1 cellular context compared by ENCODE assay signal in genomic region chr6:29016559-29017427, GRCh38.
TF ChIP-seq lines count a peak whose summit lies in the region.

No MANE protein-coding gene starts in this region.

TF ChIP-seq in H1, 55 proteins besides CTCF, POLR2A, EP300 and RAD21:
- TF ChIP-seq GABPA (IDR thresholded peaks at IDR 0.05; ENCODE audit: borderline replicate concordance, insufficient read depth, low read length) (no peak), HDAC2 (IDR thresholded peaks at IDR 0.05; ENCODE audit: borderline replicate concordance in 1 of 2, low read depth in 2 of 2, low read length in 2 of 2) (no peak), SIN3A (conservative IDR thresholded peaks at IDR 0.05 in 1 of 2, IDR thresholded peaks at IDR 0.05 in 1 of 2; ENCODE audit: low read depth in 1 of 2, low read length in 2 of 2) (peak; percentile 53 to 64; a peak in 1 of 4 replicates), SUZ12 (IDR thresholded peaks at IDR 0.05; ENCODE audit: low read length) (no peak), KDM4A (IDR thresholded peaks at IDR 0.05; ENCODE audit: low read depth, low read length, severe bottlenecking) (peak; percentile 78), JUN (IDR thresholded peaks at IDR 0.05; ENCODE audit: low read depth, low read length) (no peak), SRF (IDR thresholded peaks at IDR 0.05; ENCODE audit: low read depth, low read length) (no peak), YY1 (IDR thresholded peaks at IDR 0.05; ENCODE audit: low read depth, low read length) (peak; percentile 79; the same call in 1 of the 2 replicates), RXRA (IDR thresholded peaks at IDR 0.05; ENCODE audit: insufficient read depth, low read depth, low read length) (no peak), ZNF274 (IDR thresholded peaks at IDR 0.05; ENCODE audit: borderline replicate concordance, extremely low read depth, low read length) (no peak), CBX5 (IDR thresholded peaks at IDR 0.05; ENCODE audit: low read depth, low read length) (no peak), POU5F1 (IDR thresholded peaks at IDR 0.05; ENCODE audit: low read depth, low read length) (no peak), E2F6 (IDR thresholded peaks at IDR 0.05) (0 out of 2 replicates have a peak, but pooled peaks have one; percentile 23), EGR1 (IDR thresholded peaks at IDR 0.05; ENCODE audit: borderline replicate concordance, low read depth, low read length) (no peak), TAF1 (IDR thresholded peaks at IDR 0.05; ENCODE audit: low read depth, low read length) (peak; percentile 50; the same call in 1 of the 2 replicates), BRCA1 (IDR thresholded peaks at IDR 0.05; ENCODE audit: low read depth, low read length) (no peak), GTF2F1 (IDR thresholded peaks at IDR 0.05; ENCODE audit: borderline replicate concordance, low read depth, low read length) (no peak), SAP30 (IDR thresholded peaks at IDR 0.05; ENCODE audit: insufficient read depth, insufficient replicate concordance, low read length) (no peak), CREB1 (IDR thresholded peaks at IDR 0.05) (peak; percentile 27; the same call in 1 of the 2 replicates), TCF12 (IDR thresholded peaks at IDR 0.05; ENCODE audit: low read depth, low read length) (no peak), ASH2L (IDR thresholded peaks at IDR 0.05; ENCODE audit: low read length) (peak; percentile 48), SP2 (IDR thresholded peaks at IDR 0.05; ENCODE audit: low read length) (peak; percentile 57; the same call in 1 of the 2 replicates), TBP (IDR thresholded peaks at IDR 0.05; ENCODE audit: low read depth, low read length) (peak; percentile 39; the same call in 1 of the 2 replicates)
- TF ChIP-seq, protein P1, sequence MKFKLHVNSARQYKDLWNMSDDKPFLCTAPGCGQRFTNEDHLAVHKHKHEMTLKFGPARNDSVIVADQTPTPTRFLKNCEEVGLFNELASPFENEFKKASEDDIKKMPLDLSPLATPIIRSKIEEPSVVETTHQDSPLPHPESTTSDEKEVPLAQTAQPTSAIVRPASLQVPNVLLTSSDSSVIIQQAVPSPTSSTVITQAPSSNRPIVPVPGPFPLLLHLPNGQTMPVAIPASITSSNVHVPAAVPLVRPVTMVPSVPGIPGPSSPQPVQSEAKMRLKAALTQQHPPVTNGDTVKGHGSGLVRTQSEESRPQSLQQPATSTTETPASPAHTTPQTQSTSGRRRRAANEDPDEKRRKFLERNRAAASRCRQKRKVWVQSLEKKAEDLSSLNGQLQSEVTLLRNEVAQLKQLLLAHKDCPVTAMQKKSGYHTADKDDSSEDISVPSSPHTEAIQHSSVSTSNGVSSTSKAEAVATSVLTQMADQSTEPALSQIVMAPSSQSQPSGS (IDR thresholded peaks at IDR 0.05; ENCODE audit: low read length), result no peak
